Comparison of ENCODE assay signal across 8 cellular contexts in the genomic region with DNA sequence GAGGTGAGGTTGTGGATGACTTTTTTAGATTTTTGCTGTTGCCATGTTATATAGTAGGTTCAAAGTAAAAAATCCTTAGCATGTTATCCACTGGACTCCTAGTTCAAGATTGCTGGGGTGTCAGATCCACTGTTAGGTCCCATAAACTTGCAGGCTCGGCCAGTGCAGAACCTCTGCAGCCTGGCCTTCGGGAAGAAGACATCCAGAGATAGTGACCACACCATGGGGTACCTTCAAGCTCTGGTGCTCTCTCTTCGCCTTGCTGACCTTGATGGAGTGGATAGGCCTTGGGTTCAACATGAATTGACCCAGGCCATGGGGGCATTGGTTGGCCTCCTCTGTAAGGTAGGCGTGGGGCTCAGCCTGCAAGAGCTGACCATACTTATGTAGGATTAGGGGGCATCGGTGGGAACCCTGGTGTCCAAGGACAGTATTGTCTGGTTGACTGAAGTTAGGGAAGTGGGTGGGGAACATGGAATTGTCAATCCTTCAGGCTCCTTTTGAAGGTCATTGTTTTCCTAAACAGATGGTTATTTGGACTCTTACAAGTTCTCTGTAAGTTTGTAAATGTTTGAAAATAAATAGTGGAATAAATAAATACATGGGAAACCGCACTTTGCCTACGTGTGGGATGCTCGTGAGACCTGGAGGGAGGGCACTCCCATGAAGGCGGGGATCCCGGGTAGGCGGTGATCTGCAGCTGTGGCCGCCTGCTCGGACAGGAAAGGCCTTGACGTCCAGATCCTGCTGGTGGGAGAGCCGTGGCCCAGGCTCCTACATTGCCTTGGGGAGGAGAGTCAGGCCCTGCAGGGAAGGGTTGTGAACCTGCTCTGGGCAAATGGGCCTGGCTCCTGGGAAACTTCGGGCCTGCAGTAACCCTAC. TPM values are rescaled to one million over a fixed set of nuclear protein-coding genes. Genes with fewer than 3 reads are reported as not detected.
DNase-seq lines count a peak whose midpoint lies in the region; ATAC-seq and TF ChIP-seq lines count a peak whose summit lies in the region.
"Had no signal": no experiment of that assay in that cellular context is flagged by ENCODE, and none has a peak within 500 bp of the region (broad histone marks: within the 10 kb centered on the region; RNA-seq: fewer than 3 reads in every experiment).

No MANE protein-coding gene starts in this region.

- H3K36me3 Mint-ChIP-seq in IgD-negative memory B cell: peaks cover 4% of the 10 kb centered on the region
- H3K36me3 Mint-ChIP-seq in activated T-helper 17 cell treated with anti-CD3 and anti-CD28 coated beads, Interleukin-2, amount 50 U/mL, for 72 hours (ENCODE audit: low read depth): peaks cover 5% of the 10 kb centered on the region
- H3K36me3 Mint-ChIP-seq in immature natural killer cell: peaks cover 0 to 3% (median 0%) of the 10 kb centered on the region in 3 donors
- H3K36me3 Mint-ChIP-seq in stimulated activated naive B cell treated with anti-CD40 and anti-IgM and Interleukin-4, amounts not matched to agents 10 μg/mL and 1 μg/mL and 100 μg/mL, for 72 hours: peaks cover 3 to 7% of the 10 kb centered on the region in 2 donors

- no peaks in the 10 kb centered on the region for H3K9me3 Mint-ChIP-seq in IgD-negative memory B cell
- H3K9me3 Mint-ChIP-seq in activated T-helper 17 cell treated with anti-CD3 and anti-CD28 coated beads, Interleukin-2, amount 50 U/mL, for 72 hours: no peaks in the 10 kb centered on the region
- no peaks in the 10 kb centered on the region for H3K9me3 Mint-ChIP-seq in immature natural killer cell
- no peaks in the 10 kb centered on the region for H3K9me3 Mint-ChIP-seq in stimulated activated naive B cell treated with anti-CD40 and anti-IgM and Interleukin-4, amounts not matched to agents 10 μg/mL and 1 μg/mL and 100 μg/mL, for 72 hours

- no peak for DNase-seq in immature natural killer cell
- DNase-seq in stimulated activated naive B cell treated with anti-CD40 and anti-IgM and Interleukin-4, amounts not matched to agents 10 μg/mL and 1 μg/mL and 100 μg/mL, for 72 hours: no peak
- DNase-seq in NCI-H146 treated with DMSO at 0.1 percent for 48 hours (lab: John Stamatoyannopoulos, UW; ENCODE audit: unreplicated experiment): no peak
- DNase-seq in OCI-M2 (lab: John Stamatoyannopoulos, UW; ENCODE audit: unreplicated experiment): no peak
- no peak for DNase-seq in GM13977 (ENCODE audit: low spot score)
- DNase-seq: NCI-H2227 treated with DMSO at 0.1 percent for 48 hours had no signal

- H3K27me3 Mint-ChIP-seq in IgD-negative memory B cell: peaks cover 10% of the 10 kb centered on the region
- no peaks in the 10 kb centered on the region for H3K27me3 Mint-ChIP-seq in activated T-helper 17 cell treated with anti-CD3 and anti-CD28 coated beads, Interleukin-2, amount 50 U/mL, for 72 hours
- H3K27me3 Mint-ChIP-seq in immature natural killer cell (ENCODE audit: low read depth in 3 of 3): peaks cover 2 to 24% (median 10%) of the 10 kb centered on the region in 3 donors
- H3K27me3 Mint-ChIP-seq in stimulated activated naive B cell treated with anti-CD40 and anti-IgM and Interleukin-4, amounts not matched to agents 10 μg/mL and 1 μg/mL and 100 μg/mL, for 72 hours: no peaks in the 10 kb centered on the region

- peak overlapping the region in 2 of 4 donors; percentile 49 to 66 for H3K4me3 Mint-ChIP-seq in IgD-negative memory B cell
- peak overlapping the region; percentile 78 for H3K4me3 Mint-ChIP-seq in activated T-helper 17 cell treated with anti-CD3 and anti-CD28 coated beads, Interleukin-2, amount 50 U/mL, for 72 hours
- peak overlapping the region; percentile 73 to 89 (median 88) for H3K4me3 Mint-ChIP-seq in immature natural killer cell
- no peak overlapping the region for H3K4me3 Mint-ChIP-seq in stimulated activated naive B cell treated with anti-CD40 and anti-IgM and Interleukin-4, amounts not matched to agents 10 μg/mL and 1 μg/mL and 100 μg/mL, for 72 hours

- in situ Hi-C loops in GM13977 (cut with MboI; ENCODE audit: low pct_unique_long_range_greater_than_20kb, low sequenced_read_pairs, unreplicated experiment): no loop called here

- H3K27ac Mint-ChIP-seq in IgD-negative memory B cell: peak overlapping the region in 2 of 3 donors; percentile 23 to 80
- H3K27ac Mint-ChIP-seq in activated T-helper 17 cell treated with anti-CD3 and anti-CD28 coated beads, Interleukin-2, amount 50 U/mL, for 72 hours: peak overlapping the region; percentile 94
- H3K27ac Mint-ChIP-seq in immature natural killer cell: peak overlapping the region; percentile 89 to 98 (median 94)
- peak overlapping the region; percentile 71 for H3K27ac Mint-ChIP-seq in stimulated activated naive B cell treated with anti-CD40 and anti-IgM and Interleukin-4, amounts not matched to agents 10 μg/mL and 1 μg/mL and 100 μg/mL, for 72 hours

- H3K4me1 Mint-ChIP-seq in IgD-negative memory B cell (peaks cover 27 to 61% (median 50%) of the 10 kb centered on the region in 3 donors), immature natural killer cell (peaks cover 92 to 99% of the 10 kb centered on the region in 2 donors)
- peaks cover 70% of the 10 kb centered on the region for H3K4me1 Mint-ChIP-seq in activated T-helper 17 cell treated with anti-CD3 and anti-CD28 coated beads, Interleukin-2, amount 50 U/mL, for 72 hours
- peaks cover 82 to 100% of the 10 kb centered on the region in 2 donors for H3K4me1 Mint-ChIP-seq in stimulated activated naive B cell treated with anti-CD40 and anti-IgM and Interleukin-4, amounts not matched to agents 10 μg/mL and 1 μg/mL and 100 μg/mL, for 72 hours

- no peak for TF ChIP-seq CTCF in GM13977 (IDR thresholded peaks at IDR 0.05; ENCODE audit: extremely low read depth, insufficient read depth, missing control alignments)

- no peak for ATAC-seq in activated T-helper 17 cell treated with anti-CD3 and anti-CD28 coated beads, Interleukin-2, amount 50 U/mL, for 72 hours (replicated peaks)
- ATAC-seq in stimulated activated naive B cell treated with anti-CD40 and anti-IgM and Interleukin-4, amounts not matched to agents 10 μg/mL and 1 μg/mL and 100 μg/mL, for 72 hours (replicated peaks): no peak

RNA-seq across cellular contexts. Expression of gene BCR, which starts 37.1 kb away (rescaled TPM):
- 5.9 TPM for polyA plus RNA-seq in IgD-negative memory B cell
- total RNA-seq in activated T-helper 17 cell treated with anti-CD3 and anti-CD28 coated beads, Interleukin-2, amount 50 U/mL, for 72 hours: 10 to 100 TPM; 43.3 to 50.3 TPM
- polyA plus RNA-seq in immature natural killer cell: 10 to 100 TPM in 1 of 3 donors, 1 to 10 TPM in 2; 4.1 to 12.5 (median 5.6) TPM

Comparison
In these comparisons a context has a peak if more than half of its experiments do, and no peak if none do; other contexts are left out.
1. H3K4me3 Mint-ChIP-seq: peak in activated T-helper 17 cell treated with anti-CD3 and anti-CD28 coated beads, Interleukin-2, amount 50 U/mL, for 72 hours (single experiment) and immature natural killer cell (5 of 5); none in stimulated activated naive B cell treated with anti-CD40 and anti-IgM and Interleukin-4, amounts not matched to agents 10 μg/mL and 1 μg/mL and 100 μg/mL, for 72 hours (0 of 2).
2. Peak in every context shown above with its lines, with median percentiles within 50 percentile points of each other: H3K27ac Mint-ChIP-seq.